40 cellular contexts compared by ENCODE assay signal in the genomic region with DNA sequence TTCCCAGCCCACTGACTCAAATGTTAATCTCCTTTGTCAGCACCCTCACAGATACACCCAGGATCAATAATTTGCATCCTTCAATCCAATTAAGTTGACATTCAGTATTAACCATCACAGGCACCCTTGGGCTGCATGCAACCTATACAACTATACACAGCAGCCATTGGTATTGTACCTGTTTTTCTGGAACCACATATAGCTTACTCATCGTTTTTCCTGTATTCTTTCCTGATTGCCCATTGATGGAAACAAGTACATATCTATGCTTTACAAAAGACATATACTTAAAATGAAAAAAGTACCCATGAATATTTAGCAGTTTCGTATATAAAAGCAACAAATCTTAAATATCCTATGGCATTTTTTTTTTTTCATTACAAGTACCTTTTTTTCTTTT. TPM values are rescaled to one million over a fixed set of nuclear protein-coding genes. Genes with fewer than 3 reads are reported as not detected.
"Had no signal": no experiment of that assay in that cellular context is flagged by ENCODE, and none has a peak within 500 bp of the region (broad histone marks: within the 10 kb centered on the region; RNA-seq: fewer than 3 reads in every experiment).

No MANE protein-coding gene starts in this region.

- H3K36me3 Mint-ChIP-seq: activated CD4-positive, alpha-beta memory T cell treated with anti-CD3 and anti-CD28 coated beads for 36 hours; activated CD8-positive, alpha-beta memory T cell treated with anti-CD3 and anti-CD28 coated beads, Interleukin-2, amount 10 ng/mL, durations not matched to agents 7 days and 5 days; activated naive CD4-positive, alpha-beta T cell treated with anti-CD3 and anti-CD28 coated beads, Interleukin-2, amount 10 ng/mL, durations not matched to agents 7 days and 5 days; activated naive CD4-positive, alpha-beta T cell treated with anti-CD3 and anti-CD28 coated beads, Interleukin-2, amount 50 U/mL, for 24 hours; activated naive CD8-positive, alpha-beta T cell; activated naive CD8-positive, alpha-beta T cell treated with anti-CD3 and anti-CD28 coated beads, Interleukin-2, amount 10 ng/mL, durations not matched to agents 7 days and 5 days; brain had no signal

- H3K4me3 Mint-ChIP-seq: activated B cell treated with CpG ODN at 0.5 μM for 24 hours; activated CD4-positive, alpha-beta memory T cell treated with anti-CD3 and anti-CD28 coated beads for 36 hours; activated CD4-positive, alpha-beta T cell treated with anti-CD3 and anti-CD28 coated beads, Interleukin-2, amount 10 ng/mL, durations not matched to agents 24 days and 14 days; activated CD8-positive, alpha-beta memory T cell treated with anti-CD3 and anti-CD28 coated beads, Interleukin-2, amount 10 ng/mL, durations not matched to agents 7 days and 5 days; activated CD8-positive, alpha-beta T cell treated with anti-CD3 and anti-CD28 coated beads for 36 hours; activated naive CD4-positive, alpha-beta T cell treated with anti-CD3 and anti-CD28 coated beads, Interleukin-2, amount 10 ng/mL, durations not matched to agents 7 days and 5 days; activated naive CD4-positive, alpha-beta T cell treated with anti-CD3 and anti-CD28 coated beads, Interleukin-2, amount 50 U/mL, for 24 hours; activated naive CD8-positive, alpha-beta T cell; activated naive CD8-positive, alpha-beta T cell treated with anti-CD3 and anti-CD28 coated beads, Interleukin-2, amount 10 ng/mL, durations not matched to agents 7 days and 5 days; activated naive CD8-positive, alpha-beta T cell treated with anti-CD3 and anti-CD28 coated beads, Interleukin-2, amount 50 U/mL, for 24 hours; activated T-cell treated with anti-CD3 and anti-CD28 coated beads, Interleukin-2, amount 50 U/mL, for 24 hours; brain; central memory CD8-positive, alpha-beta T cell; T-helper 1 cell treated with Interleukin-12 subunit alpha and Interleukin-12 subunit beta and Interleukin-4 antibody, amounts not matched to agents 30 μg/mL and 1 μg/mL, for 36 hours; T-helper 2 cell treated with Interferon-gamma antibody and Interleukin-4, amounts not matched to agents 5 μg/mL and 100 μg/mL, for 36 hours had no signal

- H3K27me3 ChIP-seq: ascending aorta, cardiac muscle cell had no signal

- H3K27ac Mint-ChIP-seq: activated B cell treated with CpG ODN at 0.5 μM for 24 hours; activated CD4-positive, alpha-beta memory T cell treated with anti-CD3 and anti-CD28 coated beads for 36 hours; activated CD4-positive, alpha-beta T cell treated with anti-CD3 and anti-CD28 coated beads, Interleukin-2, amount 10 ng/mL, durations not matched to agents 24 days and 14 days; activated CD8-positive, alpha-beta memory T cell treated with anti-CD3 and anti-CD28 coated beads, Interleukin-2, amount 10 ng/mL, durations not matched to agents 7 days and 5 days; activated CD8-positive, alpha-beta T cell treated with anti-CD3 and anti-CD28 coated beads for 36 hours; activated naive CD4-positive, alpha-beta T cell treated with anti-CD3 and anti-CD28 coated beads, Interleukin-2, amount 10 ng/mL, durations not matched to agents 7 days and 5 days; activated naive CD4-positive, alpha-beta T cell treated with anti-CD3 and anti-CD28 coated beads, Interleukin-2, amount 50 U/mL, for 24 hours; activated naive CD8-positive, alpha-beta T cell; activated naive CD8-positive, alpha-beta T cell treated with anti-CD3 and anti-CD28 coated beads, Interleukin-2, amount 10 ng/mL, durations not matched to agents 7 days and 5 days; activated naive CD8-positive, alpha-beta T cell treated with anti-CD3 and anti-CD28 coated beads, Interleukin-2, amount 50 U/mL, for 24 hours; activated T-cell treated with anti-CD3 and anti-CD28 coated beads, Interleukin-2, amount 50 U/mL, for 24 hours; activated T-helper 2 cell treated with anti-CD3 and anti-CD28 coated beads, Interferon-gamma antibody, Interleukin-2, Interleukin-4, amounts not matched to agents 10 μg/mL and 5 μg/mL and 100 μg/mL, durations not matched to agents 14 hours and 24 hours and 36 hours; brain; T-helper 1 cell treated with Interleukin-12 subunit alpha and Interleukin-12 subunit beta and Interleukin-4 antibody, amounts not matched to agents 30 μg/mL and 1 μg/mL, for 36 hours; T-helper 2 cell treated with Interferon-gamma antibody and Interleukin-4, amounts not matched to agents 5 μg/mL and 100 μg/mL, for 36 hours had no signal

- H3K4me1 ChIP-seq: ascending aorta had no signal

- H3K4me3 ChIP-seq: ascending aorta, cardiac muscle cell had no signal

- H3K9me3 Mint-ChIP-seq: activated B cell treated with CpG ODN at 0.5 μM for 24 hours; activated CD4-positive, alpha-beta memory T cell treated with anti-CD3 and anti-CD28 coated beads for 36 hours; activated CD8-positive, alpha-beta T cell treated with anti-CD3 and anti-CD28 coated beads for 36 hours; activated naive CD4-positive, alpha-beta T cell treated with anti-CD3 and anti-CD28 coated beads, Interleukin-2, amount 10 ng/mL, durations not matched to agents 7 days and 5 days; activated naive CD4-positive, alpha-beta T cell treated with anti-CD3 and anti-CD28 coated beads, Interleukin-2, amount 50 U/mL, for 24 hours; activated naive CD8-positive, alpha-beta T cell treated with anti-CD3 and anti-CD28 coated beads, Interleukin-2, amount 50 U/mL, for 24 hours; activated T-cell treated with anti-CD3 and anti-CD28 coated beads, Interleukin-2, amount 50 U/mL, for 24 hours; central memory CD8-positive, alpha-beta T cell had no signal

- FAIRE-seq: bronchial epithelial cell, TTC549 had no signal

- H3K4me1 Mint-ChIP-seq: activated B cell treated with CpG ODN at 0.5 μM for 24 hours; activated CD4-positive, alpha-beta T cell treated with anti-CD3 and anti-CD28 coated beads, Interleukin-2, amount 10 ng/mL, durations not matched to agents 24 days and 14 days; activated CD8-positive, alpha-beta memory T cell treated with anti-CD3 and anti-CD28 coated beads, Interleukin-2, amount 10 ng/mL, durations not matched to agents 7 days and 5 days; activated naive CD4-positive, alpha-beta T cell treated with anti-CD3 and anti-CD28 coated beads, Interleukin-2, amount 10 ng/mL, durations not matched to agents 7 days and 5 days; activated naive CD4-positive, alpha-beta T cell treated with anti-CD3 and anti-CD28 coated beads, Interleukin-2, amount 50 U/mL, for 24 hours; activated naive CD8-positive, alpha-beta T cell treated with anti-CD3 and anti-CD28 coated beads, Interleukin-2, amount 10 ng/mL, durations not matched to agents 7 days and 5 days; activated naive CD8-positive, alpha-beta T cell treated with anti-CD3 and anti-CD28 coated beads, Interleukin-2, amount 50 U/mL, for 24 hours; brain; central memory CD8-positive, alpha-beta T cell had no signal

- DNase-seq: activated B cell treated with CpG ODN at 0.5 μM for 24 hours; activated CD4-positive, alpha-beta memory T cell treated with anti-CD3 and anti-CD28 coated beads for 36 hours; activated CD4-positive, alpha-beta T cell treated with anti-CD3 and anti-CD28 coated beads for 4 hours; activated CD4-positive, alpha-beta T cell treated with anti-CD3 and anti-CD28 coated beads, Interleukin-2, amount 10 ng/mL, durations not matched to agents 24 days and 14 days; activated CD4-positive, alpha-beta T cell treated with anti-CD3 and anti-CD28 coated beads, Interleukin-2, amount 50 U/mL, for 1 hour; activated CD4-positive, alpha-beta T cell treated with anti-CD3 and anti-CD28 coated beads, Interleukin-2, amount 50 U/mL, for 4 hours; activated CD4-positive, CD25-positive, alpha-beta regulatory T cell treated with anti-CD3 and anti-CD28 coated beads, Interleukin-2, amount 50 U/mL, for 72 hours; activated CD8-positive, alpha-beta memory T cell treated with anti-CD3 and anti-CD28 coated beads for 24 hours; activated CD8-positive, alpha-beta memory T cell treated with anti-CD3 and anti-CD28 coated beads, Interleukin-2, amount 10 ng/mL, durations not matched to agents 7 days and 5 days; activated CD8-positive, alpha-beta memory T cell treated with anti-CD3 and anti-CD28 coated beads, Interleukin-2, amount 50 U/mL, for 48 hours; activated CD8-positive, alpha-beta T cell treated with anti-CD3 and anti-CD28 coated beads for 36 hours; activated effector memory CD4-positive, alpha-beta T cell treated with Interleukin-2 at 50 U/mL for 16 hours; activated gamma-delta T cell; activated naive CD4-positive, alpha-beta T cell treated with anti-CD3 and anti-CD28 coated beads, Interleukin-2, amount 10 ng/mL, durations not matched to agents 7 days and 5 days; activated naive CD4-positive, alpha-beta T cell treated with Interleukin-2 at 50 U/mL for 16 hours; activated naive CD8-positive, alpha-beta T cell treated with anti-CD3 and anti-CD28 coated beads, Interleukin-2, amount 10 ng/mL, durations not matched to agents 7 days and 5 days; activated naive CD8-positive, alpha-beta T cell treated with anti-CD3 and anti-CD28 coated beads, Interleukin-2, amount 50 U/mL, for 24 hours; activated T-cell treated with anti-CD3 and anti-CD28 coated beads, Interleukin-2, amount 50 U/mL, for 24 hours; activated T-cell treated with anti-CD3 and anti-CD28 coated beads, Interleukin-2, amount 50 U/mL, for 48 hours; amygdala; anterior cingulate cortex; caudate nucleus; cerebellar nuclear complex; T-helper 1 cell; T-helper 2 cell; T-helper 9 cell had no signal

- H3K9me3 ChIP-seq: ascending aorta had no signal

- ATAC-seq: activated CD8-positive, alpha-beta memory T cell treated with anti-CD3 and anti-CD28 coated beads, Interleukin-2, amount 10 ng/mL, durations not matched to agents 7 days and 5 days; activated CD8-positive, alpha-beta T cell treated with anti-CD3 and anti-CD28 coated beads for 36 hours; activated naive CD8-positive, alpha-beta T cell treated with anti-CD3 and anti-CD28 coated beads, Interleukin-2, amount 50 U/mL, for 24 hours had no signal

- H3K36me3 ChIP-seq: ascending aorta, cardiac muscle cell had no signal

- H3K27me3 Mint-ChIP-seq: activated CD4-positive, alpha-beta memory T cell treated with anti-CD3 and anti-CD28 coated beads for 36 hours; activated CD4-positive, alpha-beta T cell treated with anti-CD3 and anti-CD28 coated beads, Interleukin-2, amount 10 ng/mL, durations not matched to agents 24 days and 14 days; activated CD8-positive, alpha-beta memory T cell treated with anti-CD3 and anti-CD28 coated beads, Interleukin-2, amount 10 ng/mL, durations not matched to agents 7 days and 5 days; activated CD8-positive, alpha-beta T cell treated with anti-CD3 and anti-CD28 coated beads for 36 hours; activated naive CD4-positive, alpha-beta T cell treated with anti-CD3 and anti-CD28 coated beads, Interleukin-2, amount 10 ng/mL, durations not matched to agents 7 days and 5 days; activated naive CD4-positive, alpha-beta T cell treated with anti-CD3 and anti-CD28 coated beads, Interleukin-2, amount 50 U/mL, for 24 hours; activated naive CD8-positive, alpha-beta T cell; brain had no signal

- H3K27ac ChIP-seq: ascending aorta, cardiac muscle cell, VCaP had no signal

RNA-seq across cellular contexts. Expression of a gene that starts 3.7 kb away (rescaled TPM):
- total RNA-seq: activated B cell treated with CpG ODN at 0.5 μM for 24 hours; activated CD4-positive, alpha-beta memory T cell treated with anti-CD3 and anti-CD28 coated beads for 36 hours; activated CD4-positive, alpha-beta T cell treated with anti-CD3 and anti-CD28 coated beads, Interleukin-2, amount 10 ng/mL, durations not matched to agents 24 days and 14 days; activated CD8-positive, alpha-beta memory T cell treated with anti-CD3 and anti-CD28 coated beads, Interleukin-2, amount 10 ng/mL, durations not matched to agents 7 days and 5 days; activated CD8-positive, alpha-beta T cell treated with anti-CD3 and anti-CD28 coated beads for 36 hours; activated naive CD8-positive, alpha-beta T cell treated with anti-CD3 and anti-CD28 coated beads, Interleukin-2, amount 10 ng/mL, durations not matched to agents 7 days and 5 days; activated T-helper 2 cell treated with anti-CD3 and anti-CD28 coated beads, Interferon-gamma antibody, Interleukin-2, Interleukin-4, amounts not matched to agents 10 μg/mL and 5 μg/mL and 100 μg/mL, durations not matched to agents 14 hours and 24 hours and 36 hours; ascending aorta; bronchial epithelial cell; cardiac muscle cell; chondrocyte had no signal
- polyA plus RNA-seq: adipose tissue, cardiac muscle cell had no signal
